8 cellular contexts compared by ENCODE assay signal in the genomic region with DNA sequence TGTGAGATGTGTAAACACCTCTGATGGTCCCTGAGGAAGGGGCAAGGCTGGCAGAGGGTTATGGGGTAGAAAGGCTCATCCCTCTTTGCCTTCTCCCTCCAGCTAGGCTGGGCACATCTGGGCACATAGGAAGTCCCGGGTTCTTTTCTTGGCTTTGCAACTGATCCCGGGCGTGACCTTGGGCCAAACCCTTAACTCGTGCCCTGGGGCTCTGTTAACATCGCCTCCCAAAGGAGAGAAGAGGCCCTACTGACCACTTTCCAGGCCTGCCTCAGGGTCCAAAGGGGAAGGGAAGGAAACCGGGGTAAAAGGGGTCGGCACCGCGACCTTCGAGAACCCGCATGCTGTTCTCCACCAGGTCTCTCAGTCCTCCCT. TPM values are rescaled to one million over a fixed set of nuclear protein-coding genes. Genes with fewer than 3 reads are reported as not detected.
A peak's percentile ranks its signal among the peaks of the same experiment; 100 is the strongest.
DNase-seq lines count a peak whose midpoint lies in the region; ATAC-seq and TF ChIP-seq lines count a peak whose summit lies in the region.

No MANE protein-coding gene starts in this region.

- TF ChIP-seq CTCF in AG04450 (IDR thresholded peaks at IDR 0.05; ENCODE audit: low read depth, low read length) (no peak), natural killer cell (IDR thresholded peaks at IDR 0.05) (no peak)

- POLR2A ChIA-PET in AG04450 (lab: Yijun Ruan, JAX): interaction anchor here (0.5 to 1.6 kb wide), 6 partner anchors 8 to 933 kb away, joined by 3 to 5 read pairs (median 4); partner anchors contain the start of genes CISH and DCAF1

- H3K27ac Mint-ChIP-seq in natural killer cell: peak overlapping the region; percentile 95 to 96

- H3K4me3 ChIP-seq in AG04450 (ENCODE audit: low read depth, low read length): peak overlapping the region; percentile 62
- peak overlapping the region; percentile 88 for H3K4me3 ChIP-seq in Karpas-422 (ENCODE audit: low read length)
- H3K4me3 ChIP-seq in duodenal mucosa (ENCODE audit: low read depth in 1 of 2, low read length in 2 of 2): peak overlapping the region; percentile 90 to 98

- no peak for ATAC-seq in natural killer cell
- no peak for ATAC-seq in HG03442 (IDR thresholded peaks at IDR 0.05; ENCODE audit: unreplicated experiment)
- no peak for ATAC-seq in HG03354 (IDR thresholded peaks at IDR 0.05; ENCODE audit: poor library complexity, severe bottlenecking, unreplicated experiment)

- H3K27ac ChIP-seq in AG04450 (ENCODE audit: low read depth, low read length) (no peak overlapping the region), Karpas-422 (ENCODE audit: low read length) (no peak overlapping the region), duodenal mucosa (ENCODE audit: low read depth, low read length) (no peak overlapping the region)

- CTCF ChIA-PET in AG04450 (lab: Charles Lee): interaction anchor here (0.6 to 14.4 kb wide), 4 partner anchors 17 to 49 kb away, joined by 4 to 436 read pairs (median 12); partner anchors contain the start of genes CISH and MAPKAPK3

- H2AFZ ChIP-seq in Karpas-422 (ENCODE audit: low read length): peak overlapping the region; percentile 84

- H3K79me2 ChIP-seq in Karpas-422 (ENCODE audit: low read length): peaks cover 5% of the 10 kb centered on the region; the same call in 1 of the 2 replicates

- no peaks in the 10 kb centered on the region for H3K36me3 Mint-ChIP-seq in natural killer cell

- H3K4me1 ChIP-seq in Karpas-422 (ENCODE audit: low read length) (peaks cover 29% of the 10 kb centered on the region), duodenal mucosa (ENCODE audit: control insufficient read depth in 1 of 2, insufficient read depth in 2 of 2, low read length in 2 of 2) (peaks cover 21 to 29% of the 10 kb centered on the region in 2 donors)

- H3K4me3 Mint-ChIP-seq in natural killer cell: peak overlapping the region; percentile 13

- no peaks in the 10 kb centered on the region for H4K20me1 ChIP-seq in Karpas-422 (ENCODE audit: insufficient read depth, low read depth, low read length)

- peak overlapping the region; percentile 74 for H3K4me2 ChIP-seq in Karpas-422 (ENCODE audit: low read depth, low read length, poor library complexity, severe bottlenecking)

- H3K27me3 Mint-ChIP-seq in natural killer cell (ENCODE audit: low read depth in 2 of 2): no peaks in the 10 kb centered on the region

- H3K9ac ChIP-seq in Karpas-422 (ENCODE audit: low read length): peak overlapping the region; percentile 69
- H3K9ac ChIP-seq in duodenal mucosa (ENCODE audit: low read depth in 1 of 2, low read length in 2 of 2): peak overlapping the region; percentile 16 to 42

- no peaks in the 10 kb centered on the region for H3K9me2 ChIP-seq in Karpas-422 (replicated peaks; ENCODE audit: insufficient read depth, low read length)

- H3K9me3 ChIP-seq in AG04450 (ENCODE audit: control insufficient read depth, insufficient read depth, low read length) (no peaks in the 10 kb centered on the region), Karpas-422 (ENCODE audit: low read length) (no peaks in the 10 kb centered on the region), duodenal mucosa (ENCODE audit: control insufficient read depth in 1 of 2, low read length in 2 of 2) (no peaks in the 10 kb centered on the region)

- H3K36me3 ChIP-seq in Karpas-422 (ENCODE audit: insufficient read depth, low read length): no peaks in the 10 kb centered on the region
- H3K36me3 ChIP-seq in duodenal mucosa (ENCODE audit: control insufficient read depth in 1 of 2, insufficient read depth in 2 of 2, low read length in 2 of 2): no peaks in the 10 kb centered on the region

- H3K27me3 ChIP-seq in AG04450 (ENCODE audit: control insufficient read depth, insufficient read depth, low read length) (no peaks in the 10 kb centered on the region), Karpas-422 (ENCODE audit: low read length) (no peaks in the 10 kb centered on the region), duodenal mucosa (ENCODE audit: control insufficient read depth in 1 of 2, insufficient read depth in 2 of 2, low read length in 2 of 2) (peaks cover 2 to 3% of the 10 kb centered on the region in 2 donors)

- intact Hi-C loops in natural killer cell (cut with micrococcal nuclease): no loop called here

- peaks cover 21 to 52% of the 10 kb centered on the region in 2 donors for H3K4me1 Mint-ChIP-seq in natural killer cell

- H3K9me3 Mint-ChIP-seq in natural killer cell: no peaks in the 10 kb centered on the region

- DNase-seq in AG04450 (ENCODE audit: low read depth, low spot score): no peak
- no peak for DNase-seq in Karpas-422
- DNase-seq in natural killer cell: no peak
- no peak for DNase-seq in NCI-H1436 (lab: John Stamatoyannopoulos, UW)
- DNase-seq in HCEC 1CT: no peak

RNA-seq across cellular contexts. Expression of gene C3orf18, which starts 0.5 kb away (rescaled TPM):
- polyA plus RNA-seq in AG04450 (2011; rRNA removed): 10.0 and 11.7 TPM in 2 replicates
- polyA minus RNA-seq in AG04450 (2011; rRNA and poly(A)+ RNA removed): 10.3 and 11.9 TPM in 2 replicates
- 0.15 and 3.3 TPM in 2 replicates for total RNA-seq in Karpas-422 (2014; rRNA removed; shearing (Covaris generic); ENCODE audit: low replicate concordance)
- total RNA-seq in natural killer cell: 10 to 100 TPM in 2 of 3 donors, 1 to 10 TPM in 1; 7.5 to 15.3 (median 11.7) TPM

RNA-seq across cellular contexts. Expression of gene HEMK1, which starts 2.3 kb away (rescaled TPM):
- polyA plus RNA-seq in AG04450 (2011; rRNA removed): 12.1 and 15.5 TPM in 2 replicates
- 14.6 and 17.3 TPM in 2 replicates for polyA minus RNA-seq in AG04450 (2011; rRNA and poly(A)+ RNA removed)
- 10.9 and 17.0 TPM in 2 replicates for total RNA-seq in Karpas-422 (2014; rRNA removed; shearing (Covaris generic); ENCODE audit: low replicate concordance)
- total RNA-seq in natural killer cell: 10 to 100 TPM; 20.5 to 29.3 (median 28.2) TPM

RNA-seq across cellular contexts. Expression of gene CISH, which starts 44.6 kb away (rescaled TPM):
- 2.4 and 4.1 TPM in 2 replicates for polyA plus RNA-seq in AG04450 (2011; rRNA removed)
- polyA minus RNA-seq in AG04450 (2011; rRNA and poly(A)+ RNA removed): 6.1 and 6.2 TPM in 2 replicates
- not detected in 2 replicates for total RNA-seq in Karpas-422 (2014; rRNA removed; shearing (Covaris generic); ENCODE audit: low replicate concordance)
- 10 to 100 TPM in 2 of 3 donors, 1 to 10 TPM in 1; 2.4 to 23.6 (median 11.3) TPM for total RNA-seq in natural killer cell

RNA-seq across cellular contexts. Expression of gene MAPKAPK3, which starts 50.0 kb away (rescaled TPM):
- 35.7 and 42.3 TPM in 2 replicates for polyA plus RNA-seq in AG04450 (2011; rRNA removed)
- 32.2 and 38.3 TPM in 2 replicates for polyA minus RNA-seq in AG04450 (2011; rRNA and poly(A)+ RNA removed)
- 20.8 and 21.7 TPM in 2 replicates for total RNA-seq in Karpas-422 (2014; rRNA removed; shearing (Covaris generic); ENCODE audit: low replicate concordance)
- 10 to 100 TPM; 48.0 to 57.7 (median 49.3) TPM for total RNA-seq in natural killer cell
